Comparison of ENCODE assay signal across 27 cellular contexts in the genomic region with DNA sequence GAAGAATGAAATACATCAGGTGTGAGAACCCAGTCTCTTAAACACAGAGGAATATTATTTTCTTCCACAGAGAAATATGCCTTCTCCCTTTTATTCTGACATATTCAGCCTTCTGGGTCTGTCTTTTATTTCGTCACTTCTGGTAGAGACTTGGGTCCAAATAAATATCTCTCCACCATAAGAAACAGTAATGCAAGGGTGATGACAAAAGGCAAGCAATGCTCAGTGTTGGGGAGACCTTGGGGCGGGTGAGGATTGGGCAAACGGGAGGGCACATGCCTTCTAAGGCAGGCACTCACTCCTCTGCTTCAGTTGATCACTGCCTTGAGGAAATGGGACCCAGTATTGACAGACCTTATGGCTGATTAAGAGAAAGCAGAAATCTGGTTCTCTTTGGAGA. TPM values are rescaled to one million over a fixed set of nuclear protein-coding genes. Genes with fewer than 3 reads are reported as not detected.
DNase-seq lines count a peak whose midpoint lies in the region; ATAC-seq, FAIRE-seq and TF ChIP-seq lines count a peak whose summit lies in the region.
"Had no signal": no experiment of that assay in that cellular context is flagged by ENCODE, and none has a peak within 500 bp of the region (broad histone marks: within the 10 kb centered on the region; RNA-seq: fewer than 3 reads in every experiment).

No MANE protein-coding gene starts in this region.

- H3K36me3 ChIP-seq in HEK293 (ENCODE audit: control insufficient read depth in 2 of 2, insufficient read depth in 1 of 2, low read length in 2 of 2) (peaks cover 0 to 2% of the 10 kb centered on the region in 2 experiments; a peak in 2 of 3 replicates), IMR-90 (ENCODE audit: control insufficient read depth, insufficient read depth, low read length) (peaks cover 7% of the 10 kb centered on the region), K562 (ENCODE audit: control insufficient read depth, insufficient read depth, low read length) (peaks cover 28% of the 10 kb centered on the region; the same call in 2 of the 3 replicates)
- H3K36me3 ChIP-seq: BE2C, BLaER1 had no signal

- H3K9me3 ChIP-seq in HEK293 (ENCODE audit: control insufficient read depth, insufficient read depth, low read depth, low read length): no peaks in the 10 kb centered on the region
- H3K9me3 ChIP-seq in IMR-90 (ENCODE audit: control insufficient read depth, insufficient read depth, low read length): no peaks in the 10 kb centered on the region
- H3K9me3 ChIP-seq in K562 (replicated peaks; ENCODE audit: control insufficient read depth, insufficient read depth, low read depth, low read length): no peaks in the 10 kb centered on the region
- H3K9me3 ChIP-seq: BE2C had no signal

- peaks cover 24 to 63% of the 10 kb centered on the region in 2 experiments; a peak in 3 of 4 replicates for H3K79me1 ChIP-seq in IMR-90 (ENCODE audit: low read depth in 1 of 2, low read length in 2 of 2)

- H3K27me3 ChIP-seq in IMR-90 (ENCODE audit: control insufficient read depth, insufficient read depth, low read length) (no peaks in the 10 kb centered on the region), K562 (ENCODE audit: control insufficient read depth in 2 of 2, insufficient read depth in 2 of 2, low read length in 2 of 2) (no peaks in the 10 kb centered on the region)

- no peak for ATAC-seq in IMR-90 (ENCODE audit: low read depth)
- ATAC-seq in K562: no peak
- ATAC-seq: GM12878 had no signal

- H3K27ac ChIP-seq in HEK293 (ENCODE audit: extremely low read depth, low read depth, low read length) (no peak overlapping the region), IMR-90 (ENCODE audit: insufficient read depth, low read length) (no peak overlapping the region), K562 (ENCODE audit: extremely low read depth, low read depth, low read length) (no peak overlapping the region)
- H3K27ac ChIP-seq: BLaER1 had no signal

- H2BK15ac ChIP-seq in IMR-90 (ENCODE audit: low read depth, low read length): no peak overlapping the region

- DNase-seq in IMR-90 (no peak), K562 (ENCODE audit: extremely low read depth in 1 of 4, low spot score in 3 of 4) (no peak), HUDEP-2 (lab: John Stamatoyannopoulos, UW; ENCODE audit: unreplicated experiment in 76 of 76) (no peak), medulla oblongata (ENCODE audit: extremely low spot score) (no peak)
- no peak for DNase-seq in activated CD4-positive, CD25-positive, alpha-beta regulatory T cell treated with anti-CD3 and anti-CD28 coated beads, Interleukin-2, amount 50 U/mL, for 72 hours
- DNase-seq: 8988T; ACHN; BE2C; C1 segment of cervical spinal cord; CD4-positive, alpha-beta memory T cell; CD4-positive, CD25-positive, alpha-beta regulatory T cell; CD8-positive, alpha-beta memory T cell; COR-L47; DMS 273 treated with DMSO at 0.1 percent for 48 hours; DMS153; DMS53; DMS79; DND-41; EL; GDM1 had no signal

- in situ Hi-C loops in IMR-90 (cut with MboI; ENCODE audit: low sequenced_read_pairs): loop anchor here (5.0 kb wide), 2 partner anchors 177 to 537 kb away; no protein-coding TSS in a partner anchor
- in situ Hi-C loops in K562 (cut with MboI): no loop called here

- CTCF ChIA-PET in HEK293 (lab: Yijun Ruan, JAX): interaction anchor here (0.5 to 5.7 kb wide), 3 partner anchors 63 to 536 kb away, joined by 6 to 60 read pairs (median 7); no protein-coding TSS in a partner anchor
- CTCF ChIA-PET in IMR-90 (lab: Yijun Ruan, JAX): no interaction called here
- CTCF ChIA-PET in K562 (lab: Yijun Ruan, JAX; ENCODE audit: low intra/inter-chr PET ratio): no interaction called here

- H3K9ac ChIP-seq in IMR-90 (ENCODE audit: low read depth, low read length) (no peak overlapping the region), K562 (ENCODE audit: insufficient read depth in 1 of 2, low read depth in 2 of 2, low read length in 2 of 2) (no peak overlapping the region)
- H3K9ac ChIP-seq: BLaER1 had no signal

- H3K56ac ChIP-seq in IMR-90 (ENCODE audit: extremely low read depth, insufficient read depth, low read length): no peak overlapping the region

- TF ChIP-seq POLR2A in IMR-90 (IDR thresholded peaks at IDR 0.05; ENCODE audit: low read depth, low read length): no peak
- TF ChIP-seq POLR2A in K562 (conservative IDR thresholded peaks at IDR 0.05): no peak

- dilution Hi-C loops in IMR-90 (cut with HindIII; ENCODE audit: low sequenced_read_pairs, unreplicated experiment): no loop called here

- POLR2A ChIA-PET in HEK293 (lab: Yijun Ruan, JAX) (no interaction called here), IMR-90 (lab: Charles Lee; ENCODE audit: unreplicated experiment) (no interaction called here), K562 (lab: Yijun Ruan, JAX) (no interaction called here)

- H3K4me3 ChIP-seq in HEK293 (ENCODE audit: low read depth, low read length): no peak overlapping the region
- no peak overlapping the region for H3K4me3 ChIP-seq in IMR-90 (ENCODE audit: insufficient read depth, low read depth, low read length)
- H3K4me3 ChIP-seq in K562: no peak overlapping the region
- H3K4me3 ChIP-seq: BLaER1, GM12878 had no signal

- H3K14ac ChIP-seq in IMR-90 (replicated peaks; ENCODE audit: low read depth, low read length): no peak overlapping the region

- TF ChIP-seq CTCF in HEK293 (tag by site-specific recombination; IDR thresholded peaks at IDR 0.05) (no peak), IMR-90 (conservative IDR thresholded peaks at IDR 0.05; ENCODE audit: low read depth, low read length) (no peak), K562 (IDR thresholded peaks at IDR 0.05 in 2 of 3, conservative IDR thresholded peaks at IDR 0.05 in 1 of 3; ENCODE audit: insufficient read depth in 2 of 3, low read depth in 1 of 3, low read length in 3 of 3) (no peak)

- H3K9me1 ChIP-seq in IMR-90 (ENCODE audit: insufficient read depth, low read length) (0 out of 2 replicates have a peak, but pooled peaks cover 7% of the 10 kb centered on the region), K562 (ENCODE audit: control insufficient read depth, insufficient read depth, low read length) (no peaks in the 10 kb centered on the region)

- no peak overlapping the region for H3K4ac ChIP-seq in IMR-90 (ENCODE audit: low read depth, low read length)

- FAIRE-seq in K562 (lab: Jason Lieb, UNC): no peak
- FAIRE-seq: A204.1, GM12878, GM12892, GM18507 had no signal

- no peak for TF ChIP-seq EP300 in K562 (IDR thresholded peaks at IDR 0.05; ENCODE audit: low read length)

- H4K8ac ChIP-seq in IMR-90 (ENCODE audit: low read depth in 2 of 2, low read length in 2 of 2): no peak overlapping the region

- WGBS in IMR-90 (ENCODE audit: extremely low coverage in 2 of 2, insufficient read length in 1 of 2), 2 experiments: no CpG with 5 or more reads among the region's 3 CpGs
- WGBS in K562 (ENCODE audit: insufficient coverage, low coverage, missing lambda C conversion rate): 86% methylated on average over 3 of the region's 3 CpGs

- no peak overlapping the region for H2BK20ac ChIP-seq in IMR-90 (ENCODE audit: low read depth, low read length)

- peaks cover 15% of the 10 kb centered on the region; the same call in 2 of the 3 replicates for H3K79me2 ChIP-seq in K562 (ENCODE audit: control insufficient read depth, insufficient read depth, low read length)

- BruUV-seq in IMR-90 (replicated peaks; lab: Mats Ljungman, UMichigan) (no TSS peak), K562 (replicated peaks; lab: Mats Ljungman, UMichigan) (no TSS peak)

- H3K4me1 ChIP-seq in HEK293 (ENCODE audit: control insufficient read depth, insufficient read depth, low read length) (no peaks in the 10 kb centered on the region), IMR-90 (ENCODE audit: control insufficient read depth, insufficient read depth, low read length) (no peaks in the 10 kb centered on the region; the same call in 1 of the 2 replicates), K562 (replicated peaks in 1 of 2; ENCODE audit: control insufficient read depth in 2 of 2, insufficient read depth in 2 of 2, low read length in 2 of 2) (peaks cover 18 to 23% of the 10 kb centered on the region in 2 experiments)
- H3K4me1 ChIP-seq: BE2C had no signal

- TF ChIP-seq RAD21 in IMR-90 (IDR thresholded peaks at IDR 0.05; ENCODE audit: low read length) (no peak), K562 (CRISPR knock-in tag; conservative IDR thresholded peaks at IDR 0.05 in 1 of 2, IDR thresholded peaks at IDR 0.05 in 1 of 2) (no peak)

- no peak overlapping the region for H2BK5ac ChIP-seq in IMR-90 (ENCODE audit: low read depth, low read length, poor library complexity, severe bottlenecking)

- H3K23ac ChIP-seq in IMR-90 (ENCODE audit: low read depth, low read length): 0 out of 2 replicates have a peak overlapping the region, but pooled peaks have one; percentile 25

- H4K5ac ChIP-seq in IMR-90 (ENCODE audit: low read depth, low read length): no peak overlapping the region

- intact Hi-C loops in IMR-90 (cut with micrococcal nuclease): no loop called here
- intact Hi-C loops in K562 (cut with micrococcal nuclease): loop anchor here (5.0 to 10.0 kb wide), 3 partner anchors 38 to 571 kb away; no protein-coding TSS in a partner anchor

- no peak overlapping the region for H2AK9ac ChIP-seq in IMR-90 (replicated peaks; ENCODE audit: low read depth, low read length, poor library complexity)

- H3K18ac ChIP-seq in IMR-90 (ENCODE audit: low read depth, low read length): no peak overlapping the region

- no peak overlapping the region for H2AK5ac ChIP-seq in IMR-90 (ENCODE audit: low read depth, low read length)

- H2AFZ ChIP-seq in IMR-90 (replicated peaks; ENCODE audit: low read length, poor library complexity) (no peak overlapping the region), K562 (ENCODE audit: low read depth, low read length) (no peak overlapping the region)

- H4K20me1 ChIP-seq in IMR-90 (ENCODE audit: insufficient read depth, low read length) (no peaks in the 10 kb centered on the region), K562 (replicated peaks; ENCODE audit: control insufficient read depth, insufficient read depth, low read length) (no peaks in the 10 kb centered on the region)

- H4K91ac ChIP-seq in IMR-90 (ENCODE audit: insufficient read depth, low read depth, low read length): no peak overlapping the region

- no peak overlapping the region for H2BK120ac ChIP-seq in IMR-90 (ENCODE audit: low read depth, low read length)

- no peak overlapping the region for H3K4me2 ChIP-seq in IMR-90 (ENCODE audit: low read depth, low read length)
- no peak overlapping the region for H3K4me2 ChIP-seq in K562 (ENCODE audit: insufficient read depth, low read length)
- H3K4me2 ChIP-seq: BLaER1 had no signal

RNA-seq across cellular contexts. Expression of a gene that starts 6.7 kb away (rescaled TPM):
- total RNA-seq in IMR-90 (2012; rRNA removed) (12.0 and 19.4 TPM in 2 replicates), K562 (2014; rRNA removed) (140 and 162 TPM in 2 replicates), K562 (2014; rRNA removed; fragmentation: Illumina TruSeq; extraction: Trizol) (95.8 and 106 TPM in 2 replicates), K562 (2015; rRNA removed; fragmentation: Illumina TruSeq; extraction: Trizol) (144 and 150 TPM in 2 replicates), K562 (2021) (90.4 and 92.2 TPM in 2 replicates)
- polyA plus RNA-seq in IMR-90 (2012; rRNA removed) (12.4 and 13.5 TPM in 2 replicates), K562 (2011; rRNA removed) (95.5 and 98.7 TPM in 2 replicates), K562 (2014; fragmentation: Illumina TruSeq; extraction: Trizol) (122 and 149 TPM in 2 replicates), K562 (2014; fragmentation: Nextera tagmentation; extraction: Ambion mirVana) (10 to 100 TPM; 37.0 to 37.8 TPM), K562 (2014; rRNA removed) (135 and 156 TPM in 2 replicates)
- 8.8 and 13.5 TPM in 2 replicates for polyA plus RNA-seq in IMR-90 (2012; cell fraction: cytosol; rRNA removed)
- 17.3 and 33.3 TPM in 2 replicates for polyA plus RNA-seq in IMR-90 (2012; cell fraction: nucleus; rRNA removed; ENCODE audit: low replicate concordance)
- total RNA-seq in K562 (2011; cell fraction: chromatin; rRNA removed; ENCODE audit: low replicate concordance): 86.5 and 141 TPM in 2 replicates
- total RNA-seq in K562 (2011; cell fraction: nucleolus; rRNA removed): 70.0 and 75.7 TPM in 2 replicates
- 87.0 and 111 TPM in 2 replicates for total RNA-seq in K562 (2011; cell fraction: nucleoplasm; rRNA removed)
- 78.1 and 92.3 TPM in 2 replicates for polyA plus RNA-seq in K562 (2011; cell fraction: cytosol; rRNA removed)
- polyA plus RNA-seq in K562 (2011; cell fraction: nucleus; rRNA removed): 131 and 154 TPM in 2 replicates
- polyA plus RNA-seq in K562 (2012): 96.0 and 204 TPM in 2 replicates
- polyA minus RNA-seq in K562 (2011; rRNA and poly(A)+ RNA removed): 49.6 and 59.2 TPM in 2 replicates
- polyA minus RNA-seq in K562 (2011; cell fraction: cytosol; rRNA and poly(A)+ RNA removed): 41.8 and 47.4 TPM in 2 replicates
- polyA minus RNA-seq in K562 (2011; cell fraction: nucleus; rRNA and poly(A)+ RNA removed): 58.6 and 82.4 TPM in 2 replicates
- total RNA-seq: G401 had no signal
